8 cellular contexts compared by ENCODE assay signal in genomic region chr12:100200450-100201181, GRCh38. TPM values are rescaled to one million over a fixed set of nuclear protein-coding genes. Genes with fewer than 3 reads are reported as not detected.
DNase-seq lines count a peak whose midpoint lies in the region; ATAC-seq and TF ChIP-seq lines count a peak whose summit lies in the region.

TSS of gene ACTR6 (plus strand) at chr12:100200815. CDS start at chr12:100200852, 37 bp downstream.

- no peaks in the 10 kb centered on the region for H3K27me3 ChIP-seq in heart left ventricle
- no peaks in the 10 kb centered on the region for H3K27me3 ChIP-seq in upper lobe of right lung

- H3K4me1 Mint-ChIP-seq in activated naive CD8-positive, alpha-beta T cell treated with anti-CD3 and anti-CD28 coated beads, Interleukin-2, amount 50 U/mL, for 24 hours: peaks cover 30% of the 10 kb centered on the region

- H3K9me3 ChIP-seq in heart left ventricle (no peaks in the 10 kb centered on the region), upper lobe of right lung (no peaks in the 10 kb centered on the region)

- H3K4me3 ChIP-seq in heart left ventricle: peak within 1 kb of the TSS; percentile 54 to 94 (median 66)
- H3K4me3 ChIP-seq in upper lobe of right lung: peak within 1 kb of the TSS; percentile 74

- H3K36me3 ChIP-seq in heart left ventricle (peaks cover 0 to 24% (median 10%) of the 10 kb centered on the region in 9 donors), upper lobe of right lung (peaks cover 7% of the 10 kb centered on the region)

- intact Hi-C loops in heart left ventricle (cut with DNase I): loop anchor here in 6 of 10 donors (1.0 to 10.0 kb wide), 6 partner anchors 38 to 67 kb away; partner anchors contain the start of genes BLTP3B (in 4 of the 6), DEPDC4 (in 4 of the 6) and SCYL2 (in 4 of the 6)
- intact Hi-C loops in posterior vena cava (cut with DNase I): no loop called here
- intact Hi-C loops in upper lobe of right lung (cut with DNase I): no loop called here

- H3K4me1 ChIP-seq in heart left ventricle: peaks cover 0 to 27% (median 14%) of the 10 kb centered on the region in 12 donors
- H3K4me1 ChIP-seq in upper lobe of right lung: peaks cover 12% of the 10 kb centered on the region

- 0 to 1% (median 1%) methylated on average over 36 to 38 of the region's 38 CpGs for whole genome bisulfite sequencing in heart left ventricle, 4 donors

- H3K27ac Mint-ChIP-seq in activated naive CD8-positive, alpha-beta T cell treated with anti-CD3 and anti-CD28 coated beads, Interleukin-2, amount 50 U/mL, for 24 hours: peak within 1 kb of the TSS; percentile 99

- no peaks in the 10 kb centered on the region for H3K27me3 Mint-ChIP-seq in activated naive CD8-positive, alpha-beta T cell treated with anti-CD3 and anti-CD28 coated beads, Interleukin-2, amount 50 U/mL, for 24 hours

- H3K27ac ChIP-seq in heart left ventricle (peak within 1 kb of the TSS in 11 of 12 donors; percentile 14 to 87 (median 65)), upper lobe of right lung (peak within 1 kb of the TSS; percentile 72)

- TF ChIP-seq CTCF in GM12873 (IDR thresholded peaks at IDR 0.05; ENCODE audit: insufficient read depth, low read depth, low read length, missing control alignments) (peak; percentile 4), heart left ventricle (IDR thresholded peaks at IDR 0.05) (peak in 1 of 12 donors; percentile 10), upper lobe of right lung (IDR thresholded peaks at IDR 0.05) (no peak)

- DNase-seq in NCI-H1417 treated with DMSO at 0.1 percent for 48 hours (lab: John Stamatoyannopoulos, UW) (peak; percentile 93), SW480 (ENCODE audit: low spot score) (peak; percentile 94), heart left ventricle (peak; percentile 94 to 96 (median 95)), posterior vena cava (ENCODE audit: low spot score) (peak; percentile 99), upper lobe of right lung (peak; percentile 97)
- peak; percentile 96 for DNase-seq in activated naive CD8-positive, alpha-beta T cell treated with anti-CD3 and anti-CD28 coated beads, Interleukin-2, amount 50 U/mL, for 24 hours

- ATAC-seq in HG02763 (IDR thresholded peaks at IDR 0.05; ENCODE audit: unreplicated experiment) (peak; percentile 94), heart left ventricle (peak; percentile 98 to 99 (median 99)), upper lobe of right lung (peak; percentile 96)
- peak; percentile 89 for ATAC-seq in activated naive CD8-positive, alpha-beta T cell treated with anti-CD3 and anti-CD28 coated beads, Interleukin-2, amount 50 U/mL, for 24 hours

- H3K9me3 Mint-ChIP-seq in activated naive CD8-positive, alpha-beta T cell treated with anti-CD3 and anti-CD28 coated beads, Interleukin-2, amount 50 U/mL, for 24 hours: no peaks in the 10 kb centered on the region

- peak within 1 kb of the TSS; percentile 99 for H3K4me3 Mint-ChIP-seq in activated naive CD8-positive, alpha-beta T cell treated with anti-CD3 and anti-CD28 coated beads, Interleukin-2, amount 50 U/mL, for 24 hours

- TF ChIP-seq POLR2A in heart left ventricle (IDR thresholded peaks at IDR 0.05): no peak

- peaks cover 2% of the 10 kb centered on the region for H3K36me3 Mint-ChIP-seq in activated naive CD8-positive, alpha-beta T cell treated with anti-CD3 and anti-CD28 coated beads, Interleukin-2, amount 50 U/mL, for 24 hours (ENCODE audit: low read depth)

RNA-seq across cellular contexts. Expression of gene ACTR6, which starts in this region (rescaled TPM):
- total RNA-seq in heart left ventricle (10 to 100 TPM in 8 of 9 donors, 1 to 10 TPM in 1; 8.9 to 29.5 (median 21.9) TPM), posterior vena cava (10 to 100 TPM; 26.5 to 32.8 TPM), upper lobe of right lung (25.2 TPM)
- 10 to 100 TPM in 1 of 2 donors, 1 to 10 TPM in 1; 9.3 to 27.1 TPM for polyA plus RNA-seq in heart left ventricle

Comparison
In these comparisons a context has a peak if more than half of its experiments do, and no peak if none do; other contexts are left out.
1. Peak in every context shown above with its lines: DNase-seq, ATAC-seq, H3K4me3 ChIP-seq and H3K27ac ChIP-seq.
2. intact Hi-C loops: an anchor here in heart left ventricle (1.0 to 10.0 kb wide); none called in posterior vena cava and upper lobe of right lung.